In genomic region chr9:19114680-19115270, GRCh38 we compare ENCODE assay signal across 26 cellular contexts. TPM values are rescaled to one million over a fixed set of nuclear protein-coding genes. Genes with fewer than 3 reads are reported as not detected.
DNase-seq lines count a peak whose midpoint lies in the region; ATAC-seq and TF ChIP-seq lines count a peak whose summit lies in the region.
"Had no signal": no experiment of that assay in that cellular context is flagged by ENCODE, and none has a peak within 500 bp of the region (broad histone marks: within the 10 kb centered on the region; RNA-seq: fewer than 3 reads in every experiment).

No MANE protein-coding gene starts in this region.

- TF ChIP-seq CTCF in neural progenitor cell (IDR thresholded peaks at IDR 0.05): no peak

- H2AK5ac ChIP-seq in mesenchymal stem cell (ENCODE audit: low read length, severe bottlenecking): no peak overlapping the region

- H4K8ac ChIP-seq in mesenchymal stem cell (ENCODE audit: low read length): no peak overlapping the region

- peaks cover 2% of the 10 kb centered on the region for H3K4me1 Mint-ChIP-seq in neural progenitor cell
- H3K4me1 Mint-ChIP-seq: central memory CD8-positive, alpha-beta T cell had no signal

- DNase-seq in NCI-H226 (peak; percentile 46), dermis blood vessel endothelial cell (peak; percentile 55), mesenchymal stem cell (no peak), HuH-7 (ENCODE audit: low spot score) (no peak), neural progenitor cell (ENCODE audit: low spot score) (no peak), NCI-H1436 (lab: John Stamatoyannopoulos, UW) (no peak)
- no peak for DNase-seq in activated naive CD4-positive, alpha-beta T cell treated with anti-CD3 and anti-CD28 coated beads, Interleukin-2, amount 50 U/mL, for 72 hours (ENCODE audit: low spot score in 2 of 2)
- DNase-seq: 8988T; activated CD8-positive, alpha-beta T cell treated with anti-CD3 and anti-CD28 coated beads for 36 hours; activated naive CD4-positive, alpha-beta T cell; BE2C; Caco-2; effector CD8-positive, alpha-beta T cell; glutamatergic neuron; left ventricle myocardium superior; NCI-H2029; NCI-H446; PC-9; stimulated activated CD4-positive, alpha-beta T cell treated with anti-CD3 and anti-CD28 coated beads, Interleukin-4, amount 100 ng/mL, for 1 hour; stomach; T-helper 17 cell had no signal

- H4K91ac ChIP-seq in mesenchymal stem cell (ENCODE audit: low read length): no peak overlapping the region

- H3K4me3 Mint-ChIP-seq in neural progenitor cell: no peak overlapping the region
- H3K4me3 Mint-ChIP-seq: activated CD8-positive, alpha-beta T cell treated with anti-CD3 and anti-CD28 coated beads for 36 hours; central memory CD8-positive, alpha-beta T cell; T-helper 17 cell had no signal

- H2BK120ac ChIP-seq in mesenchymal stem cell (ENCODE audit: low read depth, low read length): no peak overlapping the region

- H3K4me1 ChIP-seq in ACC112 (ENCODE audit: control insufficient read depth, insufficient read depth, low read length, unreplicated experiment) (peaks cover 55% of the 10 kb centered on the region), mesenchymal stem cell (ENCODE audit: control insufficient read depth, insufficient read depth, low read depth, low read length) (peaks cover 14% of the 10 kb centered on the region), neural progenitor cell (no peaks in the 10 kb centered on the region)
- H3K4me1 ChIP-seq: BE2C, Caco-2 had no signal

- H3K36me3 ChIP-seq in ACC112 (ENCODE audit: insufficient read depth, low read length): peaks cover 38% of the 10 kb centered on the region
- H3K36me3 ChIP-seq in mesenchymal stem cell (ENCODE audit: control insufficient read depth in 1 of 2, insufficient read depth in 2 of 2, low read depth in 1 of 2, low read length in 2 of 2): peaks cover 13 to 66% of the 10 kb centered on the region in 2 experiments
- H3K36me3 ChIP-seq in neural progenitor cell: peaks cover 11% of the 10 kb centered on the region
- H3K36me3 ChIP-seq: neutrophil, WERI-Rb-1 had no signal

- H3K4ac ChIP-seq in mesenchymal stem cell (ENCODE audit: low read depth in 1 of 2, low read length in 2 of 2): no peak overlapping the region

- no peak overlapping the region for H2BK12ac ChIP-seq in mesenchymal stem cell (ENCODE audit: low read length in 2 of 2)

- no peaks in the 10 kb centered on the region for H3K27me3 ChIP-seq in ACC112 (ENCODE audit: insufficient read depth, low read length)
- H3K27me3 ChIP-seq in mesenchymal stem cell (ENCODE audit: control insufficient read depth in 1 of 2, insufficient read depth in 1 of 2, low read length in 2 of 2): no peaks in the 10 kb centered on the region
- H3K27me3 ChIP-seq in neural progenitor cell: no peaks in the 10 kb centered on the region
- H3K27me3 ChIP-seq: BE2C, neutrophil, stomach had no signal

- no peak overlapping the region for H2BK15ac ChIP-seq in mesenchymal stem cell (ENCODE audit: low read depth, poor library complexity, severe bottlenecking)

- H3K27me3 Mint-ChIP-seq in neural progenitor cell (ENCODE audit: insufficient read depth, low read depth): no peaks in the 10 kb centered on the region
- H3K27me3 Mint-ChIP-seq: activated CD8-positive, alpha-beta T cell treated with anti-CD3 and anti-CD28 coated beads for 36 hours; central memory CD8-positive, alpha-beta T cell; T-helper 17 cell had no signal

- H3K4me3 ChIP-seq in ACC112 (ENCODE audit: low read depth, low read length) (no peak overlapping the region), mesenchymal stem cell (ENCODE audit: insufficient read depth in 1 of 2, low read depth in 1 of 2, low read length in 2 of 2) (no peak overlapping the region), neural progenitor cell (no peak overlapping the region)
- H3K4me3 ChIP-seq: PC-9, smooth muscle cell, stomach had no signal

- H3K27ac Mint-ChIP-seq in neural progenitor cell: no peak overlapping the region
- H3K27ac Mint-ChIP-seq in activated naive CD4-positive, alpha-beta T cell treated with anti-CD3 and anti-CD28 coated beads, Interleukin-2, amount 50 U/mL, for 72 hours: no peak overlapping the region
- H3K27ac Mint-ChIP-seq: activated CD8-positive, alpha-beta T cell treated with anti-CD3 and anti-CD28 coated beads for 36 hours had no signal

- no peak overlapping the region for H2BK5ac ChIP-seq in mesenchymal stem cell (ENCODE audit: low read depth, low read length, poor library complexity, severe bottlenecking)

- H3K4me2 ChIP-seq in mesenchymal stem cell (ENCODE audit: low read length, poor library complexity, severe bottlenecking) (no peak overlapping the region), neural progenitor cell (no peak overlapping the region)
- H3K4me2 ChIP-seq: PC-9, smooth muscle cell had no signal

- H4K20me1 ChIP-seq in neural progenitor cell (ENCODE audit: low read depth): no peaks in the 10 kb centered on the region

- H3K9me3 Mint-ChIP-seq in neural progenitor cell: no peaks in the 10 kb centered on the region
- no peaks in the 10 kb centered on the region for H3K9me3 Mint-ChIP-seq in activated naive CD4-positive, alpha-beta T cell treated with anti-CD3 and anti-CD28 coated beads, Interleukin-2, amount 50 U/mL, for 72 hours
- H3K9me3 Mint-ChIP-seq: activated CD8-positive, alpha-beta T cell treated with anti-CD3 and anti-CD28 coated beads for 36 hours; central memory CD8-positive, alpha-beta T cell had no signal

- H3K18ac ChIP-seq in mesenchymal stem cell (ENCODE audit: low read depth in 1 of 2, low read length in 2 of 2): no peak overlapping the region

- H3K14ac ChIP-seq in mesenchymal stem cell (ENCODE audit: low read length in 2 of 2): no peak overlapping the region

- H3K9me3 ChIP-seq in mesenchymal stem cell (ENCODE audit: control insufficient read depth, low read length): no peaks in the 10 kb centered on the region
- no peaks in the 10 kb centered on the region for H3K9me3 ChIP-seq in neural progenitor cell (ENCODE audit: low read depth)
- H3K9me3 ChIP-seq: BE2C, Caco-2, neutrophil, stomach had no signal

- ATAC-seq in activated naive CD4-positive, alpha-beta T cell treated with anti-CD3 and anti-CD28 coated beads, Interleukin-2, amount 50 U/mL, for 72 hours: no peak
- ATAC-seq: activated CD8-positive, alpha-beta T cell treated with anti-CD3 and anti-CD28 coated beads for 36 hours; left ventricle myocardium superior; T-helper 17 cell had no signal

- H3K36me3 Mint-ChIP-seq in neural progenitor cell: peaks cover 18% of the 10 kb centered on the region
- H3K36me3 Mint-ChIP-seq in activated naive CD4-positive, alpha-beta T cell treated with anti-CD3 and anti-CD28 coated beads, Interleukin-2, amount 50 U/mL, for 72 hours: peaks cover 21 to 44% of the 10 kb centered on the region in 2 donors

- peak overlapping the region; percentile 54 for H3K27ac ChIP-seq in ACC112 (ENCODE audit: low read depth, low read length)
- peak overlapping the region; percentile 11 for H3K27ac ChIP-seq in mesenchymal stem cell (ENCODE audit: low read length, poor library complexity, severe bottlenecking)
- H3K27ac ChIP-seq in neural progenitor cell: no peak overlapping the region
- H3K27ac ChIP-seq: neutrophil, PC-9, stomach, WERI-Rb-1 had no signal

- peaks cover 5% of the 10 kb centered on the region for H3F3A ChIP-seq in neural progenitor cell (ENCODE audit: low read depth)

- H3K79me1 ChIP-seq in mesenchymal stem cell (replicated peaks; ENCODE audit: low read length, poor library complexity, severe bottlenecking): peaks cover under 1% of the 10 kb centered on the region

- H2AFZ ChIP-seq in ACC112 (ENCODE audit: low read length, unreplicated experiment): no peak overlapping the region
- H2AFZ ChIP-seq in mesenchymal stem cell (ENCODE audit: low read depth, low read length): no peak overlapping the region
- no peak overlapping the region for H2AFZ ChIP-seq in neural progenitor cell (replicated peaks)
- H2AFZ ChIP-seq: PC-9 had no signal

- no peak overlapping the region for H3K23ac ChIP-seq in mesenchymal stem cell (ENCODE audit: low read length in 2 of 2)

- 92% methylated on average over 3 of the region's 3 CpGs for WGBS in mesenchymal stem cell

- H3K9ac ChIP-seq in mesenchymal stem cell (ENCODE audit: low read length) (peak overlapping the region; percentile 47), neural progenitor cell (no peak overlapping the region)

- H3K79me2 ChIP-seq in ACC112 (ENCODE audit: control insufficient read depth, insufficient read depth, low read length, unreplicated experiment) (peaks cover 4% of the 10 kb centered on the region), neural progenitor cell (ENCODE audit: low read depth) (no peaks in the 10 kb centered on the region)

RNA-seq across cellular contexts. Expression of gene HAUS6, which starts 12.1 kb away (rescaled TPM):
- total RNA-seq in dermis blood vessel endothelial cell (18.4 and 23.8 TPM in 2 replicates), neural progenitor cell (ENCODE audit: low replicate concordance) (40.7 and 61.2 TPM in 2 replicates)
- 7.2 TPM for polyA plus RNA-seq in mesenchymal stem cell (2013, experiment 1 of 2)
- polyA plus RNA-seq in mesenchymal stem cell (2013, experiment 2 of 2): 7.0 TPM
- total RNA-seq in activated naive CD4-positive, alpha-beta T cell treated with anti-CD3 and anti-CD28 coated beads, Interleukin-2, amount 50 U/mL, for 72 hours: 10 to 100 TPM; 35.3 to 37.5 TPM

RNA-seq across cellular contexts. Expression of gene PLIN2, which starts 12.5 kb away (rescaled TPM):
- 141 and 188 TPM in 2 replicates for total RNA-seq in dermis blood vessel endothelial cell
- 128 TPM for polyA plus RNA-seq in mesenchymal stem cell (2013, experiment 1 of 2)
- 127 TPM for polyA plus RNA-seq in mesenchymal stem cell (2013, experiment 2 of 2)
- total RNA-seq in neural progenitor cell (ENCODE audit: low replicate concordance): 55.3 and 58.8 TPM in 2 replicates
- total RNA-seq in activated naive CD4-positive, alpha-beta T cell treated with anti-CD3 and anti-CD28 coated beads, Interleukin-2, amount 50 U/mL, for 72 hours: 100 to 1,000 TPM in 1 of 2 donors, 10 to 100 TPM in 1; 44.0 to 176 TPM

Comparison
In these comparisons a context has a peak if more than half of its experiments do, and no peak if none do; other contexts are left out.
1. DNase-seq: peak in NCI-H226 (single experiment) and dermis blood vessel endothelial cell (single experiment); none in mesenchymal stem cell (single experiment), HuH-7 (single experiment), neural progenitor cell (single experiment), NCI-H1436 (single experiment) and activated naive CD4-positive, alpha-beta T cell treated with anti-CD3 and anti-CD28 coated beads, Interleukin-2, amount 50 U/mL, for 72 hours (0 of 2).